In the genomic region with DNA sequence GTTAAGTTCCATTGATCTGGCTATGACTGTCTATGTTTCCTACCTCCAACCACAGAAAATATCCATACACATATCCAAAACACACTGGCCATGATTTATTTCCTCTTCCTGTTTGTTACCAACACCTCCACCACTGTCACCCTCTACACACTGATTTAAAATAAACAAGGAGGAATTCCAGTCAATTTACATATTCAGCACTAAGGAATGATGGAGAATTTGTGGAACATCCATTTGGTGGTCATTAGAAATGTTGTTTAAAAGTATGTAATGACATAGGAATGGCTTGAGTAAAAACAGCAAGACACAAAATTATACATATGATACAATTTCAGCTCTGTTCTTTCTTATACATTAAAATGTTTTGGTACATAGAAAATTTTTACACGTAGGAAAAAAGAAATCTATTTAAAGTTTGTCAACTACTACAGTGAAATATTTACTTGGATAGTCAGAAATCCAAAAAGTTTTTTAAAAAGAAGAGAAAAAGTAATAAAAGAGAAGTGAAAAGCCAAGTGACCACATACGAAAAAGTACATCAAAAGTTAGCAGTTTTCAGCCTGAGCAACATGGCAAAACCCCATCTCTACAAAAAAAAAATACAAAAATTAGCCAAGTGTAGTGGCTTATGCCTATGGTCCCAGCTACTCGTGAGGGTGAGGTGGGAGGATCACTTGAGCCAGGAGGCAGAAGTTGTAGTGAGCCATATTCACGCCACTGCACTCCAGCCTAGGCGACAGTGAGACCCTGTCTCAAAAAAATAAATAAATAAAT, we compare ENCODE assay signal across 1 cellular context.
TF ChIP-seq lines count a peak whose summit lies in the region.

No MANE protein-coding gene starts in this region.

TF ChIP-seq in GM12878, 131 proteins besides CTCF, POLR2A, EP300 and RAD21:
- TF ChIP-seq IKZF2 (IDR thresholded peaks at IDR 0.05) (peak; percentile 25 to 48; a peak in 2 of 4 replicates), MTA2 (IDR thresholded peaks at IDR 0.05; ENCODE audit: low read depth) (peak; percentile 52; the same call in 1 of the 2 replicates), RUNX3 (IDR thresholded peaks at IDR 0.05; ENCODE audit: low read length) (peak; percentile 83), TCF3 (IDR thresholded peaks at IDR 0.05; ENCODE audit: borderline replicate concordance, insufficient read depth, low read depth, low read length) (no peak), SUZ12 (IDR thresholded peaks at IDR 0.05; ENCODE audit: unreplicated experiment) (no peak), PAX5 (IDR thresholded peaks at IDR 0.05; ENCODE audit: borderline replicate concordance, low read depth, low read length) (no peak), ZZZ3 (IDR thresholded peaks at IDR 0.05; ENCODE audit: control insufficient read depth, insufficient read length, low read depth) (no peak), ATF7 (IDR thresholded peaks at IDR 0.05; ENCODE audit: low read depth) (peak; percentile 41; the same call in 1 of the 2 replicates), JUNB (IDR thresholded peaks at IDR 0.05) (peak; percentile 23; the same call in 1 of the 2 replicates), BHLHE40 (IDR thresholded peaks at IDR 0.05; ENCODE audit: borderline replicate concordance in 1 of 2, low read depth in 2 of 2, low read length in 1 of 2) (peak in 1 of 2 experiments; percentile 10; a peak in 1 of 4 replicates), CEBPB (IDR thresholded peaks at IDR 0.05; ENCODE audit: borderline replicate concordance in 1 of 2, low read depth in 2 of 2, low read length in 2 of 2) (no peak), TCF7 (IDR thresholded peaks at IDR 0.05; ENCODE audit: borderline replicate concordance) (0 out of 2 replicates have a peak, but pooled peaks have one; percentile 52), NFIC (IDR thresholded peaks at IDR 0.05; ENCODE audit: low read depth, low read length) (peak; percentile 68), NBN (IDR thresholded peaks at IDR 0.05) (peak; percentile 57; the same call in 1 of the 2 replicates), SPI1 (IDR thresholded peaks at IDR 0.05; ENCODE audit: borderline replicate concordance, insufficient read depth, low read depth, low read length) (peak; percentile 73), ZNF384 (IDR thresholded peaks at IDR 0.05; ENCODE audit: borderline replicate concordance, low read depth, low read length) (peak; percentile 63; the same call in 1 of the 2 replicates), CBFB (IDR thresholded peaks at IDR 0.05; ENCODE audit: low read depth) (0 out of 2 replicates have a peak, but pooled peaks have one; percentile 16)
- TF ChIP-seq, protein P1, sequence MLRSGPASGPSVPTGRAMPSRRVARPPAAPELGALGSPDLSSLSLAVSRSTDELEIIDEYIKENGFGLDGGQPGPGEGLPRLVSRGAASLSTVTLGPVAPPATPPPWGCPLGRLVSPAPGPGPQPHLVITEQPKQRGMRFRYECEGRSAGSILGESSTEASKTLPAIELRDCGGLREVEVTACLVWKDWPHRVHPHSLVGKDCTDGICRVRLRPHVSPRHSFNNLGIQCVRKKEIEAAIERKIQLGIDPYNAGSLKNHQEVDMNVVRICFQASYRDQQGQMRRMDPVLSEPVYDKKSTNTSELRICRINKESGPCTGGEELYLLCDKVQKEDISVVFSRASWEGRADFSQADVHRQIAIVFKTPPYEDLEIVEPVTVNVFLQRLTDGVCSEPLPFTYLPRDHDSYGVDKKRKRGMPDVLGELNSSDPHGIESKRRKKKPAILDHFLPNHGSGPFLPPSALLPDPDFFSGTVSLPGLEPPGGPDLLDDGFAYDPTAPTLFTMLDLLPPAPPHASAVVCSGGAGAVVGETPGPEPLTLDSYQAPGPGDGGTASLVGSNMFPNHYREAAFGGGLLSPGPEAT (IDR thresholded peaks at IDR 0.05; ENCODE audit: low read depth) = peak; percentile 43; the same call in 1 of the 2 replicates
